In the genomic region with DNA sequence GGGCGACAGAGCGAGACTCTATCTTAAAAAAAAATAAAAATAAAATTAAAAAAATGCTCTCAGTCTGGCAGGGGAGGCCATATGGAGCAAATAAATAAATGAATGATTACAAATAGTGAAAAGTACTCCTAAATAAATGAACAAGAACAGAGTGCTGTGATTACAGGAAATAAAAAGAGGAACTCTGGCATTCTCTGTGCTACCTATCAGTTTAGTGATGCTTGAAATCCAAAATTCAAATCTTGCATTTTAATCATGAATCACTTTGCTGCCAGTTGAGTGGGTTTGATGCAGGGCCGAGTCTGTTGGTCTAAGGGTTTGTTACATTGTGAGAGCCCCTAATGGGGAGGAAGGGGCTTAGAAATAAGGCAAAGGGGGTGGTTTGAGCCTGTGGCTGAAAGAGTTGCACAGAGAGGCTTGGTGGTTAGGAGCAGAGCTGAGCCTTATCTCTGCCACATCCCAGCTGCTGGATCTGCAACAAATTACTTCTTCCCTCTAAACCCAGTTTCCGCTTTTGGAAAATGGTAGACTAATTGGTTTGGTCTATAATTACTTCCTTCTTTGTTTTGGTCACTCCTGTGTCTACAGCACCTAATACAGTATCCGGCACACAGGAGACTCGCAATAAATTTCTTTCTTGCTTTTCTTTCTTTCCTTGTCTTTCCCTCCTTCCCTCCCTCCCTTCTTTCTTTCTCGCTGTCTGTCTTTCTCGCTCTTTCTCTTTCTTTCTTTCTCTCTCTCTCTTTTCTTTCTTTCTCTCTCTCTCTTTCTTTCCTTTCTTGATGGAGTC, we compare ENCODE assay signal across 13 cellular contexts. TPM values are rescaled to one million over a fixed set of nuclear protein-coding genes. Genes with fewer than 3 reads are reported as not detected.
A peak's percentile ranks its signal among the peaks of the same experiment; 100 is the strongest.
DNase-seq lines count a peak whose midpoint lies in the region; ATAC-seq and TF ChIP-seq lines count a peak whose summit lies in the region.
"Had no signal": no experiment of that assay in that cellular context is flagged by ENCODE, and none has a peak within 500 bp of the region (broad histone marks: within the 10 kb centered on the region; RNA-seq: fewer than 3 reads in every experiment).

No MANE protein-coding gene starts in this region.

- H3K4me3 ChIP-seq in BLaER1 (no peak overlapping the region), mammary epithelial cell (replicated peaks in 1 of 3; ENCODE audit: insufficient read depth in 1 of 3, low read depth in 2 of 3, low read length in 3 of 3) (no peak overlapping the region)
- H3K4me3 ChIP-seq: smooth muscle cell had no signal

- no peaks in the 10 kb centered on the region for H4K20me1 ChIP-seq in BLaER1
- no peaks in the 10 kb centered on the region for H4K20me1 ChIP-seq in mammary epithelial cell (ENCODE audit: insufficient read depth, low read length)

- H3K27me3 Mint-ChIP-seq in IgD-negative memory B cell: no peaks in the 10 kb centered on the region
- H3K27me3 Mint-ChIP-seq in chondrocyte (ENCODE audit: low read depth): no peaks in the 10 kb centered on the region

- dilution Hi-C loops in mammary epithelial cell (cut with HindIII; ENCODE audit: low sequenced_read_pairs): no loop called here

- H3K4me1 ChIP-seq in BLaER1: peaks cover 27% of the 10 kb centered on the region
- peaks cover 14% of the 10 kb centered on the region for H3K4me1 ChIP-seq in mammary epithelial cell (ENCODE audit: insufficient read depth, low read length)

- H3K27ac Mint-ChIP-seq in IgD-negative memory B cell: peak overlapping the region in 2 of 3 donors; percentile 16 to 86
- no peak overlapping the region for H3K27ac Mint-ChIP-seq in chondrocyte (ENCODE audit: unreplicated experiment)

- H3K9ac ChIP-seq in BLaER1 (no peak overlapping the region), mammary epithelial cell (ENCODE audit: insufficient read depth, low read length) (no peak overlapping the region)

- intact Hi-C loops in mammary epithelial cell (cut with micrococcal nuclease): no loop called here

- H3K79me2 ChIP-seq in mammary epithelial cell (ENCODE audit: insufficient read depth, low read length): no peaks in the 10 kb centered on the region

- H3K9me3 ChIP-seq in BLaER1 (no peaks in the 10 kb centered on the region), mammary epithelial cell (replicated peaks; ENCODE audit: insufficient read depth, low read length) (no peaks in the 10 kb centered on the region)

- BruUV-seq in mammary epithelial cell (replicated peaks; lab: Mats Ljungman, UMichigan): no TSS peak

- H3K36me3 Mint-ChIP-seq in IgD-negative memory B cell (no peaks in the 10 kb centered on the region), chondrocyte (ENCODE audit: low read depth) (no peaks in the 10 kb centered on the region)

- peak; percentile 86 for DNase-seq in OCI-M1 (lab: John Stamatoyannopoulos, UW)
- DNase-seq in chondrocyte (ENCODE audit: low spot score): peak; percentile 13
- no peak for DNase-seq in SIG-M5 treated with dmso at 0.1 percent for 504 hours (lab: John Stamatoyannopoulos, UW; ENCODE audit: unreplicated experiment)
- DNase-seq in mammary epithelial cell: no peak
- DNase-seq: activated CD4-positive, alpha-beta T cell treated with anti-CD3 and anti-CD28 coated beads for 1 hour; EL; NCI-H2107 had no signal

- H3K4me3 Mint-ChIP-seq in IgD-negative memory B cell: peak overlapping the region in 3 of 4 donors; percentile 52 to 86 (median 54)
- H3K4me3 Mint-ChIP-seq in chondrocyte (ENCODE audit: unreplicated experiment): no peak overlapping the region

- no peak for ATAC-seq in HG03442 (IDR thresholded peaks at IDR 0.05; ENCODE audit: unreplicated experiment)
- no peak for ATAC-seq in GM19463 (IDR thresholded peaks at IDR 0.05; ENCODE audit: unreplicated experiment)
- ATAC-seq: HCT116 had no signal

- H3K9me3 Mint-ChIP-seq in IgD-negative memory B cell (no peaks in the 10 kb centered on the region), chondrocyte (ENCODE audit: low read depth) (no peaks in the 10 kb centered on the region)

- H3K4me2 ChIP-seq in BLaER1 (peak overlapping the region; percentile 53), mammary epithelial cell (ENCODE audit: insufficient read depth, low read depth, low read length) (no peak overlapping the region)
- H3K4me2 ChIP-seq: smooth muscle cell had no signal

- H3K27ac ChIP-seq in BLaER1 (no peak overlapping the region), mammary epithelial cell (ENCODE audit: insufficient read depth, low read depth, low read length) (no peak overlapping the region)

- H3K4me1 Mint-ChIP-seq in IgD-negative memory B cell (peaks cover 13 to 17% (median 14%) of the 10 kb centered on the region in 3 donors), chondrocyte (ENCODE audit: low read depth) (peaks cover 12% of the 10 kb centered on the region)

- H3K36me3 ChIP-seq in BLaER1: no peaks in the 10 kb centered on the region
- no peaks in the 10 kb centered on the region for H3K36me3 ChIP-seq in mammary epithelial cell (ENCODE audit: insufficient read depth, low read length)

- H3K27me3 ChIP-seq in BLaER1: no peaks in the 10 kb centered on the region
- H3K27me3 ChIP-seq in mammary epithelial cell (ENCODE audit: insufficient read depth, low read length): no peaks in the 10 kb centered on the region

- in situ Hi-C loops in mammary epithelial cell (cut with MboI; ENCODE audit: low sequenced_read_pairs in 2 of 2): no loop called here

- 95% methylated on average over 8 of the region's 8 CpGs for WGBS in mammary epithelial cell (ENCODE audit: low coverage, missing lambda C conversion rate)

- CTCF ChIA-PET in mammary epithelial cell (lab: Charles Lee; ENCODE audit: low non-redundant PET): no interaction called here

- no peak overlapping the region for H2AFZ ChIP-seq in mammary epithelial cell (ENCODE audit: low read depth, low read length)

- TF ChIP-seq CTCF in chondrocyte (IDR thresholded peaks at IDR 0.05) (no peak), mammary epithelial cell (conservative IDR thresholded peaks at IDR 0.05 in 1 of 2, IDR thresholded peaks at IDR 0.05 in 1 of 2; ENCODE audit: extremely low read depth in 1 of 2, insufficient read depth in 1 of 2, low read depth in 1 of 2, low read length in 2 of 2) (no peak)

RNA-seq across cellular contexts. Expression of a gene that starts 6.3 kb away (rescaled TPM):
- polyA plus RNA-seq in IgD-negative memory B cell (5.8 TPM), mammary epithelial cell (25.3 TPM)
- total RNA-seq in chondrocyte (47.9 to 118 TPM (median 48.3 TPM) in 3 replicates), mammary epithelial cell (10 to 100 TPM; 45.5 to 47.2 TPM)
- polyA minus RNA-seq in mammary epithelial cell: 137 TPM

RNA-seq across cellular contexts. Expression of a gene that starts 54.7 kb away (rescaled TPM):
- polyA plus RNA-seq in IgD-negative memory B cell (28.1 TPM), mammary epithelial cell (17.7 TPM)
- total RNA-seq in chondrocyte (16.4 to 25.5 TPM (median 19.7 TPM) in 3 replicates), mammary epithelial cell (10 to 100 TPM; 40.1 to 45.8 TPM)
- 8.6 TPM for polyA minus RNA-seq in mammary epithelial cell

Comparison
In these comparisons a context has a peak if more than half of its experiments do, and no peak if none do; other contexts are left out.
1. DNase-seq: peak in OCI-M1 (single experiment) and chondrocyte (single experiment); none in SIG-M5 treated with dmso at 0.1 percent for 504 hours (single experiment) and mammary epithelial cell (single experiment).